Comparison of ENCODE assay signal across 12 cellular contexts in genomic region chr2:100786297-100786658, GRCh38. TPM values are rescaled to one million over a fixed set of nuclear protein-coding genes. Genes with fewer than 3 reads are reported as not detected.
DNase-seq lines count a peak whose midpoint lies in the region; ATAC-seq and TF ChIP-seq lines count a peak whose summit lies in the region.
"Had no signal": no experiment of that assay in that cellular context is flagged by ENCODE, and none has a peak within 500 bp of the region (broad histone marks: within the 10 kb centered on the region; RNA-seq: fewer than 3 reads in every experiment).

No MANE protein-coding gene starts in this region.

- no peak overlapping the region for H3K27ac Mint-ChIP-seq in CD4-positive, alpha-beta T cell
- H3K27ac Mint-ChIP-seq in effector memory CD8-positive, alpha-beta T cell: no peak overlapping the region
- no peak overlapping the region for H3K27ac Mint-ChIP-seq in type B pancreatic cell
- H3K27ac Mint-ChIP-seq: stimulated activated naive CD8-positive, alpha-beta T cell treated with anti-CD3 and anti-CD28 coated beads, Interleukin-15, Interleukin-2, amounts not matched to agents 100 ng/mL and 50 ng/mL, for 24 hours had no signal

- H3K27ac ChIP-seq in C4-2B: peak overlapping the region; percentile 52
- peak overlapping the region; percentile 34 to 48 for H3K27ac ChIP-seq in esophagus (ENCODE audit: low read depth in 2 of 2, low read length in 1 of 2)
- no peak overlapping the region for H3K27ac ChIP-seq in CD4-positive, alpha-beta T cell (ENCODE audit: low read depth, low read length)
- H3K27ac ChIP-seq: WERI-Rb-1 had no signal

- WGBS in esophagus, 2 donors: 43 to 63% methylated on average over 7 of the region's 7 CpGs

- peak; percentile 77 for ATAC-seq in omental fat pad (ENCODE audit: low FRiP score)
- no peak for ATAC-seq in CD4-positive, alpha-beta T cell (ENCODE audit: poor library complexity)
- ATAC-seq in effector memory CD8-positive, alpha-beta T cell (replicated peaks): no peak

- DNase-seq in NCI-H460 (ENCODE audit: extremely low read depth, low read depth) (peak; percentile 74), omental fat pad (ENCODE audit: low spot score) (no peak), RPMI8226 (no peak), type B pancreatic cell (ENCODE audit: extremely low spot score, unreplicated experiment) (no peak)
- DNase-seq in CD4-positive, alpha-beta T cell: no peak
- DNase-seq in effector memory CD8-positive, alpha-beta T cell: no peak
- DNase-seq: central memory CD4-positive, alpha-beta T cell; GDM1; WERI-Rb-1 had no signal

- no peaks in the 10 kb centered on the region for H3K27me3 Mint-ChIP-seq in CD4-positive, alpha-beta T cell
- peaks cover 14 to 17% of the 10 kb centered on the region in 2 donors for H3K27me3 Mint-ChIP-seq in effector memory CD8-positive, alpha-beta T cell
- no peaks in the 10 kb centered on the region for H3K27me3 Mint-ChIP-seq in type B pancreatic cell
- H3K27me3 Mint-ChIP-seq: stimulated activated naive CD8-positive, alpha-beta T cell treated with anti-CD3 and anti-CD28 coated beads, Interleukin-15, Interleukin-2, amounts not matched to agents 100 ng/mL and 50 ng/mL, for 24 hours had no signal

- peaks cover 0 to 4% of the 10 kb centered on the region in 2 donors for H3K4me1 ChIP-seq in esophagus (ENCODE audit: control insufficient read depth in 2 of 2, insufficient read depth in 2 of 2, low read length in 1 of 2)

- no peak overlapping the region for H3K4me3 Mint-ChIP-seq in CD4-positive, alpha-beta T cell
- H3K4me3 Mint-ChIP-seq in effector memory CD8-positive, alpha-beta T cell: no peak overlapping the region
- no peak overlapping the region for H3K4me3 Mint-ChIP-seq in type B pancreatic cell
- H3K4me3 Mint-ChIP-seq: stimulated activated naive CD8-positive, alpha-beta T cell treated with anti-CD3 and anti-CD28 coated beads, Interleukin-15, Interleukin-2, amounts not matched to agents 100 ng/mL and 50 ng/mL, for 24 hours had no signal

- no peaks in the 10 kb centered on the region for H3K9me3 Mint-ChIP-seq in CD4-positive, alpha-beta T cell
- no peaks in the 10 kb centered on the region for H3K9me3 Mint-ChIP-seq in effector memory CD8-positive, alpha-beta T cell
- peaks cover 6% of the 10 kb centered on the region for H3K9me3 Mint-ChIP-seq in type B pancreatic cell
- H3K9me3 Mint-ChIP-seq: stimulated activated naive CD8-positive, alpha-beta T cell treated with anti-CD3 and anti-CD28 coated beads, Interleukin-15, Interleukin-2, amounts not matched to agents 100 ng/mL and 50 ng/mL, for 24 hours had no signal

- intact Hi-C loops in CD4-positive, alpha-beta T cell (cut with DNase I, micrococcal nuclease): no loop called here

- no peaks in the 10 kb centered on the region for H3K4me1 Mint-ChIP-seq in CD4-positive, alpha-beta T cell (ENCODE audit: low read depth)
- peaks cover 0 to 1% of the 10 kb centered on the region in 2 donors for H3K4me1 Mint-ChIP-seq in effector memory CD8-positive, alpha-beta T cell (ENCODE audit: low read depth in 2 of 2)
- H3K4me1 Mint-ChIP-seq in type B pancreatic cell (ENCODE audit: unreplicated experiment): peaks cover 6% of the 10 kb centered on the region

- H3K36me3 Mint-ChIP-seq in CD4-positive, alpha-beta T cell (ENCODE audit: low read depth): no peaks in the 10 kb centered on the region
- H3K36me3 Mint-ChIP-seq in effector memory CD8-positive, alpha-beta T cell (ENCODE audit: insufficient read depth): no peaks in the 10 kb centered on the region
- no peaks in the 10 kb centered on the region for H3K36me3 Mint-ChIP-seq in type B pancreatic cell

- POLR2A ChIA-PET in CD4-positive, alpha-beta T cell (lab: Charles Lee): no interaction called here

- no peak overlapping the region for H3K4me3 ChIP-seq in esophagus (ENCODE audit: low read depth in 1 of 2, low read length in 2 of 2)

- CTCF ChIA-PET in CD4-positive, alpha-beta T cell (lab: Charles Lee): no interaction called here

- no peaks in the 10 kb centered on the region for H3K36me3 ChIP-seq in esophagus (ENCODE audit: control insufficient read depth in 2 of 2, insufficient read depth in 2 of 2, low read length in 1 of 2)
- H3K36me3 ChIP-seq: WERI-Rb-1 had no signal

- no peak for TF ChIP-seq CTCF in C4-2B (conservative IDR thresholded peaks at IDR 0.05)
- no peak for TF ChIP-seq CTCF in omental fat pad (IDR thresholded peaks at IDR 0.05)
- no peak for TF ChIP-seq CTCF in CD4-positive, alpha-beta T cell (IDR thresholded peaks at IDR 0.05)
- TF ChIP-seq CTCF in type B pancreatic cell (conservative IDR thresholded peaks at IDR 0.05): no peak

- no peaks in the 10 kb centered on the region for H3K27me3 ChIP-seq in esophagus (ENCODE audit: control insufficient read depth in 1 of 2, insufficient read depth in 2 of 2, low read length in 2 of 2)
- no peaks in the 10 kb centered on the region for H3K27me3 ChIP-seq in CD4-positive, alpha-beta T cell (ENCODE audit: control insufficient read depth, insufficient read depth, low read length)

- H3K9me3 ChIP-seq in esophagus (ENCODE audit: control insufficient read depth in 2 of 2, insufficient read depth in 1 of 2, low read depth in 1 of 2, low read length in 1 of 2): no peaks in the 10 kb centered on the region
- H3K9me3 ChIP-seq in CD4-positive, alpha-beta T cell (ENCODE audit: control insufficient read depth, low read length): no peaks in the 10 kb centered on the region

RNA-seq across cellular contexts. Expression of gene NPAS2, which starts 33.7 kb away (rescaled TPM):
- 30.6 and 42.3 TPM in 2 replicates for total RNA-seq in NCI-H460 (2014; rRNA removed; shearing (Covaris generic))
- polyA plus RNA-seq in NCI-H460 (2014; cell fraction: nucleus; rRNA removed): 44.5 and 47.6 TPM in 2 replicates
- polyA plus RNA-seq in esophagus: 10 to 100 TPM; 62.7 to 70.0 TPM
- 10 to 100 TPM in 3 of 4 donors, 1 to 10 TPM in 1; 6.1 to 29.8 (median 24.3) TPM for total RNA-seq in omental fat pad
- total RNA-seq in CD4-positive, alpha-beta T cell: 10 to 100 TPM in 1 of 2 experiments, 1 to 10 TPM in 1; 9.8 to 10.7 TPM
- 10.7 and 25.7 TPM in 2 replicates for total RNA-seq in type B pancreatic cell (ENCODE audit: low replicate concordance)
